Comparison of ENCODE assay signal across 22 cellular contexts in genomic region chr15:60928987-60929386, GRCh38.
"Had no signal": no experiment of that assay in that cellular context is flagged by ENCODE, and none has a peak within 500 bp of the region (broad histone marks: within the 10 kb centered on the region; RNA-seq: fewer than 3 reads in every experiment).

No MANE protein-coding gene starts in this region.

- FAIRE-seq: endothelial cell of umbilical vein had no signal

- H3K27me3 Mint-ChIP-seq: brain had no signal

- H3K9me3 Mint-ChIP-seq: activated naive CD8-positive, alpha-beta T cell treated with anti-CD3 and anti-CD28 coated beads, Interleukin-2, amount 10 ng/mL, durations not matched to agents 7 days and 5 days; brain; T-helper 2 cell treated with Interferon-gamma antibody and Interleukin-4, amounts not matched to agents 5 μg/mL and 100 μg/mL, for 36 hours had no signal

- H3K36me3 Mint-ChIP-seq: activated naive CD8-positive, alpha-beta T cell treated with anti-CD3 and anti-CD28 coated beads, Interleukin-2, amount 10 ng/mL, durations not matched to agents 7 days and 5 days; brain had no signal

- H3K36me3 ChIP-seq: esophagus squamous epithelium, transverse colon had no signal

- H3K27ac Mint-ChIP-seq: activated naive CD8-positive, alpha-beta T cell treated with anti-CD3 and anti-CD28 coated beads, Interleukin-2, amount 10 ng/mL, durations not matched to agents 7 days and 5 days; T-helper 2 cell treated with Interferon-gamma antibody and Interleukin-4, amounts not matched to agents 5 μg/mL and 100 μg/mL, for 36 hours had no signal

- H2AFZ ChIP-seq: hepatocyte, parathyroid adenoma had no signal

- ATAC-seq: left lobe of liver had no signal

- H3K4me3 Mint-ChIP-seq: activated naive CD8-positive, alpha-beta T cell treated with anti-CD3 and anti-CD28 coated beads, Interleukin-2, amount 10 ng/mL, durations not matched to agents 7 days and 5 days; brain; T-helper 2 cell treated with Interferon-gamma antibody and Interleukin-4, amounts not matched to agents 5 μg/mL and 100 μg/mL, for 36 hours had no signal

- H3K9ac ChIP-seq: parathyroid adenoma had no signal

- H3K79me2 ChIP-seq: hepatocyte, parathyroid adenoma had no signal

- H3K4me1 Mint-ChIP-seq: activated naive CD8-positive, alpha-beta T cell treated with anti-CD3 and anti-CD28 coated beads, Interleukin-2, amount 10 ng/mL, durations not matched to agents 7 days and 5 days had no signal

- H3K4me3 ChIP-seq: coronary artery, esophagus squamous epithelium, hepatocyte, transverse colon had no signal

- H3K9me3 ChIP-seq: esophagus squamous epithelium, transverse colon had no signal

- H3K27ac ChIP-seq: coronary artery, esophagus squamous epithelium, hepatocyte, parathyroid adenoma, transverse colon had no signal

- H3K27me3 ChIP-seq: esophagus squamous epithelium, hepatocyte, transverse colon had no signal

- DNase-seq: activated CD4-positive, alpha-beta T cell treated with anti-CD3 and anti-CD28 coated beads, Interleukin-2, amount 50 U/mL, for 1 hour; activated CD4-positive, CD25-positive, alpha-beta regulatory T cell; activated naive CD4-positive, alpha-beta T cell; activated naive CD8-positive, alpha-beta T cell treated with anti-CD3 and anti-CD28 coated beads, Interleukin-2, amount 10 ng/mL, durations not matched to agents 7 days and 5 days; activated T-cell treated with anti-CD3 and anti-CD28 coated beads for 4 hours; central memory CD4-positive, alpha-beta T cell; effector CD4-positive, alpha-beta T cell; esophagus squamous epithelium; islet precursor cell; midbrain; retina; stimulated activated CD4-positive, alpha-beta T cell treated with anti-CD3 and anti-CD28 coated beads, Interleukin-4, amount 100 ng/mL, for 1 hour; stimulated activated naive CD4-positive, alpha-beta T cell treated with Interleukin-2 at 50 U/mL for 16 hours; substantia nigra; transverse colon had no signal

- H3K4me2 ChIP-seq: hepatocyte had no signal
